9 cellular contexts compared by ENCODE assay signal in the genomic region with DNA sequence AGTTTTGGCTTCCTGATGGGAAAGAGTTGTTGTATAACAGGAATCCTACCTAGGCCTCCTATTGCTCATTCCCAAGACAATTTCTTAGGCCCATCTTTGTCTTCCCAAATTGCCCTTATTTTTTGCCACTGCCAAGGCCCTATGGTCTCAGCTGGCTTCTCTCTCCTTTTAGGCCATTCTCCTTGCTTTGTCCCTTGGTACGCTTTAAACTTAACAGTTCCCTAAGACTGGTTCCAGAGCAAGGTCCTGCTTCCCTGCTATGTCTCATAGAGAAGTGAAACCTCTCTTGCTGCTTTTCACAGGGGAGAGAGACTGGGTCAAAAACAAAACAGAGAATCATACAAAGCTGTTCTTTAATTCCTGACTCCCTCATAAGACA.
A peak's percentile ranks its signal among the peaks of the same experiment; 100 is the strongest.
DNase-seq lines count a peak whose midpoint lies in the region; ATAC-seq and TF ChIP-seq lines count a peak whose summit lies in the region.
"Had no signal": no experiment of that assay in that cellular context is flagged by ENCODE, and none has a peak within 500 bp of the region (broad histone marks: within the 10 kb centered on the region; RNA-seq: fewer than 3 reads in every experiment).

No MANE protein-coding gene starts in this region.

- H3K27me3 ChIP-seq in esophagus muscularis mucosa = no peaks in the 10 kb centered on the region
- H3K27me3 ChIP-seq: neutrophil had no signal

- TF ChIP-seq EP300 in esophagus muscularis mucosa (IDR thresholded peaks at IDR 0.05) = no peak

- H3K36me3 ChIP-seq in esophagus muscularis mucosa = no peaks in the 10 kb centered on the region
- H3K36me3 ChIP-seq: neutrophil had no signal

- TF ChIP-seq CTCF in esophagus muscularis mucosa (IDR thresholded peaks at IDR 0.05) = no peak

- peak; percentile 30 for DNase-seq in Ammon's horn (ENCODE audit: low spot score)
- no peak for DNase-seq in esophagus muscularis mucosa (ENCODE audit: extremely low spot score)
- DNase-seq in C1 segment of cervical spinal cord (lab: John Stamatoyannopoulos, UW) = no peak
- no peak for DNase-seq in LoVo (ENCODE audit: low spot score)
- DNase-seq in stimulated activated CD4-positive, alpha-beta T cell treated with anti-CD3 and anti-CD28 coated beads, Interleukin-1b, Interleukin-23, amount 100 ng/mL, for 48 hours = no peak

- WGBS in esophagus muscularis mucosa = 91% methylated on average over 1 of the region's 1 CpG

- ATAC-seq in GM19023 (IDR thresholded peaks at IDR 0.05; ENCODE audit: unreplicated experiment) = peak; percentile 59
- ATAC-seq in HG03159 (IDR thresholded peaks at IDR 0.05; ENCODE audit: unreplicated experiment) = peak; percentile 63
- ATAC-seq in HG03457 (IDR thresholded peaks at IDR 0.05; ENCODE audit: unreplicated experiment) = no peak

- no peak overlapping the region for H3K4me3 ChIP-seq in esophagus muscularis mucosa

- H3K4me1 ChIP-seq in esophagus muscularis mucosa = peaks cover 34 to 58% (median 55%) of the 10 kb centered on the region in 4 donors

- peak overlapping the region; percentile 26 to 70 (median 44) for H3K27ac ChIP-seq in esophagus muscularis mucosa (replicated peaks in 1 of 4)
- H3K27ac ChIP-seq: neutrophil had no signal

- intact Hi-C loops in esophagus muscularis mucosa (cut with DNase I) = no loop called here

- TF ChIP-seq POLR2A in esophagus muscularis mucosa (IDR thresholded peaks at IDR 0.05; ENCODE audit: low read depth) = no peak

- H3K9me3 ChIP-seq in esophagus muscularis mucosa = no peaks in the 10 kb centered on the region
- H3K9me3 ChIP-seq: neutrophil had no signal
